Comparison of ENCODE assay signal across 8 cellular contexts in the genomic region with DNA sequence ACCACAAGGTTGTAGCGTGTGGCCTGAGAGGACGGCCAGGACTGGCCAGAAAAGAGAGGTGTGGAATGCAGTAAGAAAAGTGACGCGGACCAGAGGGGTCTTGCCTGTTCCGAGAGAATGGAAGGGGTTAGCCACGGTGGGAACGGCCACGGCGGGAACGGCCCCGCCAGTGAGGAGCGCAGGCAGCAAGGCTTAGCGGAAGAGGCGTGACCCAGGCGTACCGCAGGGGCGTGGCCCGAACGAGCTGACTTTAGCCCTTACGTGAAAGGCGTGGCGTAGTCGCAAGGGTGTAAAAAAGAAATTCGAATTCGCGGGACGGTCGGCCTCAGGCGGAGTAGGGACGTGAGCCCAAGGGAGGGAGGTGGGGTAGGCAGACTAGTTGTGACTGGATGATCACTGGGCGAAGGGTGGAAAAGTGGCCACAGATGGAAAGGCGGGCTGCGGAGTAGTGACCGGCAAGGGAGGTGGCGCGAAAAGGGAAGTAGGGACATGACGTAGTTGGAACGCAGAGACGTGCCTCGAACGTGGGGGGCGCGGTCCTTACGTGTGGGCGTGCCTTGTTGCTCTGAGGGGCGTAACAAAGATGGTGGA. TPM values are rescaled to one million over a fixed set of nuclear protein-coding genes. Genes with fewer than 3 reads are reported as not detected.
DNase-seq lines count a peak whose midpoint lies in the region; ATAC-seq and TF ChIP-seq lines count a peak whose summit lies in the region.

No MANE protein-coding gene starts in this region.

- no peaks in the 10 kb centered on the region for H3K36me3 ChIP-seq in DOHH2 (ENCODE audit: control insufficient read depth, low read length)
- peaks cover 5% of the 10 kb centered on the region; the same call in 1 of the 2 replicates for H3K36me3 ChIP-seq in KOPT-K1 (ENCODE audit: insufficient read depth, low read length)
- H3K36me3 ChIP-seq in Panc1 (ENCODE audit: control insufficient read depth, insufficient read depth, low read length) = no peaks in the 10 kb centered on the region

- H3K9me3 Mint-ChIP-seq in naive thymus-derived CD8-positive, alpha-beta T cell = no peaks in the 10 kb centered on the region
- H3K9me3 Mint-ChIP-seq in stimulated activated naive B cell treated with anti-CD40 and anti-IgM and Interleukin-4, amounts not matched to agents 10 μg/mL and 1 μg/mL and 100 μg/mL, for 72 hours = no peaks in the 10 kb centered on the region

- H3K27me3 ChIP-seq in DOHH2 (ENCODE audit: control insufficient read depth, low read length) (no peaks in the 10 kb centered on the region), Panc1 (ENCODE audit: control insufficient read depth, insufficient read depth, low read length) (no peaks in the 10 kb centered on the region)

- no peaks in the 10 kb centered on the region for H4K20me1 ChIP-seq in DOHH2 (ENCODE audit: control insufficient read depth, insufficient read depth, low read depth, low read length)

- H3F3A ChIP-seq in DOHH2 (ENCODE audit: control insufficient read depth, insufficient read depth) = no peaks in the 10 kb centered on the region

- peak; percentile 67 for DNase-seq in Panc1 (ENCODE audit: low read depth, low spot score)
- DNase-seq in activated T-helper 1 cell treated with Interleukin-2 at 50 U/mL for 16 hours (ENCODE audit: low read depth) = peak; percentile 80
- peak; percentile 89 for DNase-seq in fibroblast of peridontal ligament (ENCODE audit: extremely low read depth)
- DNase-seq in naive thymus-derived CD8-positive, alpha-beta T cell = peak; percentile 70 to 100 (median 87)
- DNase-seq in stimulated activated naive B cell treated with anti-CD40 and anti-IgM and Interleukin-4, amounts not matched to agents 10 μg/mL and 1 μg/mL and 100 μg/mL, for 72 hours = peak; percentile 90

- H3K4me1 ChIP-seq in DOHH2 (ENCODE audit: control insufficient read depth, low read length) = peaks cover 18% of the 10 kb centered on the region
- H3K4me1 ChIP-seq in Panc1 (ENCODE audit: control insufficient read depth, insufficient read depth, low read length) = no peaks in the 10 kb centered on the region; the same call in 1 of the 2 replicates

- H3K4me1 Mint-ChIP-seq in naive thymus-derived CD8-positive, alpha-beta T cell = peaks cover 0 to 16% (median 7%) of the 10 kb centered on the region in 4 donors
- H3K4me1 Mint-ChIP-seq in stimulated activated naive B cell treated with anti-CD40 and anti-IgM and Interleukin-4, amounts not matched to agents 10 μg/mL and 1 μg/mL and 100 μg/mL, for 72 hours = peaks cover 0 to 16% of the 10 kb centered on the region in 2 donors

- ATAC-seq in GM21825 (IDR thresholded peaks at IDR 0.05; ENCODE audit: unreplicated experiment) (peak; percentile 84), Panc1 (peak; percentile 94)
- ATAC-seq in naive thymus-derived CD8-positive, alpha-beta T cell = peak; percentile 83 to 84
- peak; percentile 81 to 86 for ATAC-seq in stimulated activated naive B cell treated with anti-CD40 and anti-IgM and Interleukin-4, amounts not matched to agents 10 μg/mL and 1 μg/mL and 100 μg/mL, for 72 hours (replicated peaks)

- no peak overlapping the region for H3K27ac Mint-ChIP-seq in naive thymus-derived CD8-positive, alpha-beta T cell
- H3K27ac Mint-ChIP-seq in stimulated activated naive B cell treated with anti-CD40 and anti-IgM and Interleukin-4, amounts not matched to agents 10 μg/mL and 1 μg/mL and 100 μg/mL, for 72 hours = no peak overlapping the region

- CTCF ChIA-PET in Panc1 (lab: Charles Lee) = interaction anchor here (0.6 kb wide), 1 partner anchor 259 kb away, joined by 3 read pairs; no protein-coding TSS in a partner anchor

- H3K4me2 ChIP-seq in DOHH2 (ENCODE audit: low read length) = peak overlapping the region; percentile 92

- no peaks in the 10 kb centered on the region for H3K27me3 Mint-ChIP-seq in naive thymus-derived CD8-positive, alpha-beta T cell
- peaks cover 0 to 11% of the 10 kb centered on the region in 2 donors for H3K27me3 Mint-ChIP-seq in stimulated activated naive B cell treated with anti-CD40 and anti-IgM and Interleukin-4, amounts not matched to agents 10 μg/mL and 1 μg/mL and 100 μg/mL, for 72 hours

- in situ Hi-C loops in Panc1 (cut with HindIII; ENCODE audit: low pct_unique_long_range_greater_than_20kb, low sequenced_read_pairs) = no loop called here

- no peaks in the 10 kb centered on the region for H3K36me3 Mint-ChIP-seq in naive thymus-derived CD8-positive, alpha-beta T cell
- peaks cover 2 to 9% of the 10 kb centered on the region in 2 donors for H3K36me3 Mint-ChIP-seq in stimulated activated naive B cell treated with anti-CD40 and anti-IgM and Interleukin-4, amounts not matched to agents 10 μg/mL and 1 μg/mL and 100 μg/mL, for 72 hours

- intact Hi-C loops in Panc1 (cut with micrococcal nuclease; ENCODE audit: unreplicated experiment) = no loop called here

- TSS peak; percentile 87 for BruUV-seq in Panc1 (replicated peaks; lab: Mats Ljungman, UMichigan)

- H3K4me3 ChIP-seq in DOHH2 (ENCODE audit: low read length) (peak overlapping the region; percentile 88), Panc1 (ENCODE audit: low read depth in 2 of 2, low read length in 2 of 2) (peak overlapping the region; percentile 69 to 76)

- H3K9me3 ChIP-seq in DOHH2 (ENCODE audit: control insufficient read depth, insufficient read depth, low read length) = no peaks in the 10 kb centered on the region
- no peaks in the 10 kb centered on the region for H3K9me3 ChIP-seq in KOPT-K1 (ENCODE audit: insufficient read depth, low read length, poor library complexity, severe bottlenecking)
- no peaks in the 10 kb centered on the region for H3K9me3 ChIP-seq in Panc1 (ENCODE audit: control insufficient read depth, insufficient read depth, low read depth, low read length)

- H3K9me2 ChIP-seq in DOHH2 (replicated peaks; ENCODE audit: control insufficient read depth, low read length) = no peaks in the 10 kb centered on the region

- no peak for TF ChIP-seq CTCF in DOHH2 (IDR thresholded peaks at IDR 0.05; ENCODE audit: low read depth, low read length, poor library complexity, severe bottlenecking)
- no peak for TF ChIP-seq CTCF in Panc1 (IDR thresholded peaks at IDR 0.05)

- POLR2A ChIA-PET in Panc1 (lab: Charles Lee) = no interaction called here
- POLR2A ChIA-PET in naive thymus-derived CD8-positive, alpha-beta T cell (lab: Charles Lee) = interaction anchor here (0.5 to 3.1 kb wide), 5 partner anchors 63 to 1038 kb away, joined by 3 to 17 read pairs (median 6); a partner anchor contains a TSS

- H3K27ac ChIP-seq in DOHH2 (ENCODE audit: low read depth, low read length) (peak overlapping the region; percentile 84), KOPT-K1 (ENCODE audit: low read depth, low read length, poor library complexity, severe bottlenecking) (peak overlapping the region; percentile 89), Panc1 (ENCODE audit: low read length) (peak overlapping the region; percentile 87)

- H3K79me2 ChIP-seq in DOHH2 (ENCODE audit: control insufficient read depth, low read length) = peaks cover 41% of the 10 kb centered on the region

- no peak overlapping the region for H3K4me3 Mint-ChIP-seq in naive thymus-derived CD8-positive, alpha-beta T cell
- no peak overlapping the region for H3K4me3 Mint-ChIP-seq in stimulated activated naive B cell treated with anti-CD40 and anti-IgM and Interleukin-4, amounts not matched to agents 10 μg/mL and 1 μg/mL and 100 μg/mL, for 72 hours

RNA-seq across cellular contexts. Expression of a gene that starts 10.4 kb away (rescaled TPM):
- total RNA-seq in Panc1 (2021; ENCODE audit: unreplicated experiment) = 0.10 TPM
- polyA plus RNA-seq in Panc1 (2012; ENCODE audit: insufficient read length) = not detected
- total RNA-seq in naive thymus-derived CD8-positive, alpha-beta T cell = 1 to 10 TPM in 1 of 2 experiments, under 1 TPM in 1; 0.68 to 1.1 TPM
- polyA plus RNA-seq in naive thymus-derived CD8-positive, alpha-beta T cell = under 1 TPM; 0.71 to 0.85 (median 0.83) TPM

Comparison
In these comparisons a context has a peak if more than half of its experiments do, and no peak if none do; other contexts are left out.
1. Peak in every context shown above with its lines: DNase-seq, ATAC-seq, H3K4me3 ChIP-seq and H3K27ac ChIP-seq.